ENCODE assay signal across 8 cellular contexts in genomic region chr1:40143891-40144575, GRCh38. TPM values are rescaled to one million over a fixed set of nuclear protein-coding genes. Genes with fewer than 3 reads are reported as not detected.
DNase-seq lines count a peak whose midpoint lies in the region; ATAC-seq and TF ChIP-seq lines count a peak whose summit lies in the region.

No MANE protein-coding gene starts in this region.

- no peak overlapping the region for H3K4me3 Mint-ChIP-seq in memory B cell

- POLR2A ChIA-PET in HEK293 (lab: Yijun Ruan, JAX): interaction anchor here (0.7 to 1.5 kb wide), 4 partner anchors 9 to 194 kb away, joined by 3 to 4 read pairs (median 4); no protein-coding TSS in a partner anchor

- ATAC-seq in memory B cell (ENCODE audit: low read depth) (peak; percentile 95), HG03175 (IDR thresholded peaks at IDR 0.05; ENCODE audit: unreplicated experiment) (no peak)

- DNase-seq in BE2C (peak; percentile 56), NCI-H524 treated with DMSO at 0.1 percent for 48 hours (lab: John Stamatoyannopoulos, UW) (peak; percentile 9), ecto neural progenitor cell (ENCODE audit: low spot score) (peak; percentile 67), memory B cell (ENCODE audit: low spot score in 2 of 2) (peak; percentile 69 to 73)
- DNase-seq in activated CD4-positive, alpha-beta T cell treated with anti-CD3 and anti-CD28 coated beads, Interleukin-2, amount 50 U/mL, for 1 hour: peak; percentile 40
- peak; percentile 9 for DNase-seq in stimulated activated CD8-positive, alpha-beta memory T cell treated with anti-CD3 and anti-CD28 coated beads, Interleukin-4, amount 100 ng/mL, for 24 hours (ENCODE audit: low read depth)

- no peak overlapping the region for H3K27ac Mint-ChIP-seq in memory B cell

- peaks cover 3% of the 10 kb centered on the region for H3K27me3 Mint-ChIP-seq in memory B cell

- peaks cover 8% of the 10 kb centered on the region; the same call in 1 of the 2 replicates for H3K27me3 ChIP-seq in BE2C

- TF ChIP-seq CTCF in BE2C (IDR thresholded peaks at IDR 0.05; ENCODE audit: low read depth, low read length): peak; percentile 71
- no peak; the same call in 1 of the 2 replicates for TF ChIP-seq CTCF in HEK293 (tag by site-specific recombination; IDR thresholded peaks at IDR 0.05)

- CTCF ChIA-PET in HEK293 (lab: Yijun Ruan, JAX): interaction anchor here (0.6 to 5.5 kb wide), 64 partner anchors 10 to 807 kb away, joined by 3 to 86 read pairs (median 4); partner anchors contain the start of genes COL9A2 and ZFP69B

- H3K36me3 ChIP-seq in BE2C (no peaks in the 10 kb centered on the region), HEK293 (ENCODE audit: control insufficient read depth in 2 of 2, insufficient read depth in 1 of 2, low read length in 2 of 2) (no peaks in the 10 kb centered on the region)

- peaks cover 5% of the 10 kb centered on the region for H3K4me1 Mint-ChIP-seq in memory B cell

- H3K4me1 ChIP-seq in BE2C (no peaks in the 10 kb centered on the region), HEK293 (ENCODE audit: control insufficient read depth, insufficient read depth, low read length) (no peaks in the 10 kb centered on the region)

- H3K9me3 Mint-ChIP-seq in memory B cell: no peaks in the 10 kb centered on the region

- H3K27ac ChIP-seq in HEK293 (ENCODE audit: extremely low read depth, low read depth, low read length): no peak overlapping the region

- no peaks in the 10 kb centered on the region for H3K36me3 Mint-ChIP-seq in memory B cell

- H3K9me3 ChIP-seq in BE2C: no peaks in the 10 kb centered on the region
- H3K9me3 ChIP-seq in HEK293 (ENCODE audit: control insufficient read depth, insufficient read depth, low read depth, low read length): no peaks in the 10 kb centered on the region

- no peak overlapping the region for H3K4me3 ChIP-seq in BE2C (ENCODE audit: low read depth, low read length)
- H3K4me3 ChIP-seq in HEK293 (ENCODE audit: low read depth, low read length): no peak overlapping the region

TF ChIP-seq in HEK293, 187 proteins besides CTCF, POLR2A, EP300 and RAD21 (continues in another document):
- no peak for TF ChIP-seq HIC1 (tag by site-specific recombination; IDR thresholded peaks at IDR 0.05)
- peak; percentile 86 for TF ChIP-seq ZNF654 (tag by site-specific recombination; IDR thresholded peaks at IDR 0.05; ENCODE audit: low read depth)
- peak; percentile 20; the same call in 1 of the 2 replicates for TF ChIP-seq ZFHX2 (tag by site-specific recombination; conservative IDR thresholded peaks at IDR 0.05)
- no peak for TF ChIP-seq ZNF830 (tag by site-specific recombination; IDR thresholded peaks at IDR 0.05; ENCODE audit: low read depth)
- TF ChIP-seq PATZ1 (tag by site-specific recombination; IDR thresholded peaks at IDR 0.05): no peak
- TF ChIP-seq ZNF768 (tag by site-specific recombination; IDR thresholded peaks at IDR 0.05): peak; percentile 91
- no peak for TF ChIP-seq ZNF416 (tag by site-specific recombination; IDR thresholded peaks at IDR 0.05)
- TF ChIP-seq ZNF571 (tag by site-specific recombination; IDR thresholded peaks at IDR 0.05): no peak
- TF ChIP-seq TRIM28 (IDR thresholded peaks at IDR 0.05; ENCODE audit: borderline replicate concordance, low read length): peak; percentile 54; the same call in 1 of the 2 replicates
- TF ChIP-seq ZNF785 (tag by site-specific recombination; IDR thresholded peaks at IDR 0.05): no peak
- no peak for TF ChIP-seq BCL6B (tag by site-specific recombination; IDR thresholded peaks at IDR 0.05)
- no peak for TF ChIP-seq BCL11A (tag by site-specific recombination; IDR thresholded peaks at IDR 0.05; ENCODE audit: low read depth)
- no peak for TF ChIP-seq SCRT2 (tag by site-specific recombination; IDR thresholded peaks at IDR 0.05)
- TF ChIP-seq ZNF2 (tag by site-specific recombination; IDR thresholded peaks at IDR 0.05): peak; percentile 68; the same call in 1 of the 2 replicates
- no peak for TF ChIP-seq ATF2 (tag by site-specific recombination; IDR thresholded peaks at IDR 0.05; ENCODE audit: low read depth)
- TF ChIP-seq SP3 (tag by site-specific recombination; IDR thresholded peaks at IDR 0.05): no peak
- TF ChIP-seq ZNF558 (tag by site-specific recombination; IDR thresholded peaks at IDR 0.05): no peak
- 0 out of 2 replicates have a peak, but pooled peaks have one; percentile 37 for TF ChIP-seq ZNF561 (tag by site-specific recombination; IDR thresholded peaks at IDR 0.05; ENCODE audit: borderline replicate concordance)
- TF ChIP-seq ZBTB17 (tag by site-specific recombination; IDR thresholded peaks at IDR 0.05): peak; percentile 34; the same call in 1 of the 2 replicates
- no peak for TF ChIP-seq EGR2 (tag by site-specific recombination; IDR thresholded peaks at IDR 0.05; ENCODE audit: low read depth)
- peak; percentile 60 for TF ChIP-seq GLIS1 (tag by site-specific recombination; IDR thresholded peaks at IDR 0.05)
- peak; percentile 56 for TF ChIP-seq ZBTB8A (tag by site-specific recombination; IDR thresholded peaks at IDR 0.05)
- no peak for TF ChIP-seq ZNF19 (tag by site-specific recombination; IDR thresholded peaks at IDR 0.05; ENCODE audit: low read depth)
- peak; percentile 72 for TF ChIP-seq ZNF660 (tag by site-specific recombination; IDR thresholded peaks at IDR 0.05)
- TF ChIP-seq IKZF3 (tag by site-specific recombination; IDR thresholded peaks at IDR 0.05): peak; percentile 57; the same call in 1 of the 2 replicates
- peak; percentile 42; the same call in 1 of the 2 replicates for TF ChIP-seq ZIC2 (tag by site-specific recombination; IDR thresholded peaks at IDR 0.05)
- TF ChIP-seq ZNF664 (tag by site-specific recombination; IDR thresholded peaks at IDR 0.05): peak; percentile 26; the same call in 1 of the 2 replicates
- no peak for TF ChIP-seq ZNF473 (tag by site-specific recombination; IDR thresholded peaks at IDR 0.05)
- TF ChIP-seq ZSCAN30 (tag by site-specific recombination; IDR thresholded peaks at IDR 0.05): no peak
- 0 out of 2 replicates have a peak, but pooled peaks have one; percentile 52 for TF ChIP-seq ZNF600 (tag by site-specific recombination; IDR thresholded peaks at IDR 0.05)
- 0 out of 2 replicates have a peak, but pooled peaks have one; percentile 18 for TF ChIP-seq SP7 (tag by site-specific recombination; IDR thresholded peaks at IDR 0.05)

RNA-seq across cellular contexts. Expression of gene RLF, which starts 17.2 kb away (rescaled TPM):
- 8.8 TPM for polyA plus RNA-seq in BE2C (2012; ENCODE audit: insufficient read depth, insufficient read length, low read depth)

RNA-seq across cellular contexts. Expression of gene PPT1, which starts 47.0 kb away (rescaled TPM):
- polyA plus RNA-seq in BE2C (2012; ENCODE audit: insufficient read depth, insufficient read length, low read depth): 34.7 TPM

Comparison
In these comparisons a context has a peak if more than half of its experiments do, and no peak if none do; other contexts are left out.
1. DNase-seq: peak in every context shown above with its lines; median percentile 71 in memory B cell; 67 in ecto neural progenitor cell; 56 in BE2C; 40 in activated CD4-positive, alpha-beta T cell treated with anti-CD3 and anti-CD28 coated beads, Interleukin-2, amount 50 U/mL, for 1 hour; 9 in NCI-H524 treated with DMSO at 0.1 percent for 48 hours; 9 in stimulated activated CD8-positive, alpha-beta memory T cell treated with anti-CD3 and anti-CD28 coated beads, Interleukin-4, amount 100 ng/mL, for 24 hours.